In the genomic region with DNA sequence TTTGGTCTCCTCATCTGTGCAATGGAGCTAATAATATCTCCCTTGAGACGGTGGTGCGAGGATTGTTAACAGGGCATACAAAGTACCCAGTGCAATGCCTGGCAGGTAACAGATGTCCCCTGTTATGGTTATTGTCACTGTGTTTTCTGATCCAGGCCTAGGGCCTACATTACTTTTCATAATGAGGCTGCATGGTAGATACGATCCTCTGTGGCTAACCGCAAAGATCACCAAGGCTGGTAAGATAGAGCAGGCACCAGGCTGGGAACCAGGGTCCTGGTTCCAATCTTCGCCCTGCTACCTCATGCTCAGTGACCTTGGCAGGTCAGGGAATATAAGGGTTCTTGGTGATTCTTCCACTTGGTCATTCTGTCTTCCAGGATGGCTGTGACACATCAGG, we compare ENCODE assay signal across 9 cellular contexts. TPM values are rescaled to one million over a fixed set of nuclear protein-coding genes. Genes with fewer than 3 reads are reported as not detected.
"Had no signal": no experiment of that assay in that cellular context is flagged by ENCODE, and none has a peak within 500 bp of the region (broad histone marks: within the 10 kb centered on the region; RNA-seq: fewer than 3 reads in every experiment).

No MANE protein-coding gene starts in this region.

- H3K9ac ChIP-seq: GM23248 had no signal

- H3K4me3 ChIP-seq: GM23248, HAP-1 had no signal

- H2AFZ ChIP-seq: GM23248 had no signal

- H3K36me3 ChIP-seq: HAP-1 had no signal

- H3K9me3 ChIP-seq: HAP-1 had no signal

- DNase-seq: GM23248, GOT3, H7, HFFc6, IMR-90 had no signal

- ATAC-seq: HCT116 had no signal

- FAIRE-seq: HTR-8/SVneo had no signal

- H3K27ac ChIP-seq: GM23248 had no signal

- H3K4me1 ChIP-seq: HAP-1 had no signal

RNA-seq across cellular contexts. Expression of a gene that starts 22.7 kb away (rescaled TPM):
- total RNA-seq: GM23248, HFFc6, HT-29, IMR-90 had no signal
- polyA plus RNA-seq: GM23248, IMR-90 had no signal
